Comparison of ENCODE assay signal across 8 cellular contexts in the genomic region with DNA sequence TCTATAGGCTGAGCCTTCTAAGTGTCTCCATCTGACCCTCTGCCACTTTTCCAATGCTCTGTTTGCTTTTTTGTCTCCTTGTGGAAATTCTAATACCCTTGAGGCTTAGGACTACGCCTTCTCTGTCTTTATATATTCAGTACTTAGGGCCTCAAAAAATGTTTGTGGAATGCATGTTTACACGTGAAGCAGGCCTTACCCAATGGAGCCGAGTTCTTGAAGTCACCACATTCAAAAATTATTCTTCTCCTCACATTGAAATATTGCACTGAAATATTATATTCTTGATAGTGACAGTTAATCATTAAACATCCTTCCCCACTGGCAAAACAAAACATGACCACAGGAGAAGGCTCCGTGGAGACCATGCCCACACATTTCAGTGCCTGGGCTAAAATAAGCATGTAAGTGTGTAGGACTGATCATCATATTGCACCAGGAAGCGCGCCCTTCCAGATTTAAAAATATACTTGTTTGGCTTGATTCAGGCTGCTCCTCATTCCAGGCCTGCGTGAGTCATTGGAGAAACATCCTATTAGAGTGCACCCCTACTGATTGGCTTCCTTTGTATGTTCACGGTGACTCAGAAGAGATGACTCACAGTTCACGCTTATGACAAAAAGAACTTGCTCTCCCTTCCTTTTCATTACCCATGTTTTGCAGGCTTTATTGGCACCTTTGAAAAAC.
DNase-seq lines count a peak whose midpoint lies in the region; ATAC-seq, FAIRE-seq and TF ChIP-seq lines count a peak whose summit lies in the region.

No MANE protein-coding gene starts in this region.

- H3K27ac Mint-ChIP-seq in activated naive CD4-positive, alpha-beta T cell treated with anti-CD3 and anti-CD28 coated beads, Interleukin-2, amount 10 ng/mL, durations not matched to agents 7 days and 5 days, result no peak overlapping the region

- H3K4me3 Mint-ChIP-seq in activated naive CD4-positive, alpha-beta T cell treated with anti-CD3 and anti-CD28 coated beads, Interleukin-2, amount 10 ng/mL, durations not matched to agents 7 days and 5 days, result no peak overlapping the region

- TF ChIP-seq CTCF in gastroesophageal sphincter (IDR thresholded peaks at IDR 0.05) (no peak), ovary (IDR thresholded peaks at IDR 0.05) (no peak)

- TF ChIP-seq EP300 in gastroesophageal sphincter (IDR thresholded peaks at IDR 0.05) (no peak), ovary (IDR thresholded peaks at IDR 0.05) (no peak)

- H3K4me1 ChIP-seq in gastroesophageal sphincter (peaks cover 16 to 23% (median 16%) of the 10 kb centered on the region in 3 donors), ovary (ENCODE audit: insufficient read depth) (peaks cover 3% of the 10 kb centered on the region), urinary bladder (ENCODE audit: insufficient read depth) (no peaks in the 10 kb centered on the region)

- H3K9me3 Mint-ChIP-seq in activated naive CD4-positive, alpha-beta T cell treated with anti-CD3 and anti-CD28 coated beads, Interleukin-2, amount 10 ng/mL, durations not matched to agents 7 days and 5 days, result no peaks in the 10 kb centered on the region

- H3K36me3 Mint-ChIP-seq in activated naive CD4-positive, alpha-beta T cell treated with anti-CD3 and anti-CD28 coated beads, Interleukin-2, amount 10 ng/mL, durations not matched to agents 7 days and 5 days, result peaks cover 26% of the 10 kb centered on the region

- H3K27ac ChIP-seq in gastroesophageal sphincter (peak overlapping the region; percentile 79 to 92 (median 84)), ovary (peak overlapping the region in 1 of 2 donors; percentile 32), urinary bladder (ENCODE audit: low read depth) (peak overlapping the region; percentile 52)

- H3K36me3 ChIP-seq in gastroesophageal sphincter, result no peaks in the 10 kb centered on the region
- H3K36me3 ChIP-seq in ovary, result no peaks in the 10 kb centered on the region
- no peaks in the 10 kb centered on the region for H3K36me3 ChIP-seq in urinary bladder (ENCODE audit: insufficient read depth)

- DNase-seq in H54 (ENCODE audit: insufficient read length, low spot score), result peak; percentile 96
- peak; percentile 66 for DNase-seq in NCI-H510A treated with DMSO at 0.1 percent for 48 hours (lab: John Stamatoyannopoulos, UW)
- peak; percentile 23 for DNase-seq in activated naive CD4-positive, alpha-beta T cell treated with anti-CD3 and anti-CD28 coated beads, Interleukin-2, amount 10 ng/mL, durations not matched to agents 7 days and 5 days
- DNase-seq in ovary, result peak; percentile 56 to 84 (median 62)
- no peak for DNase-seq in DMS114 treated with DMSO at 0.1 percent for 48 hours (lab: John Stamatoyannopoulos, UW; ENCODE audit: unreplicated experiment)

- intact Hi-C loops in ovary (cut with DNase I), result no loop called here

- H3K9me3 ChIP-seq in gastroesophageal sphincter, result no peaks in the 10 kb centered on the region
- H3K9me3 ChIP-seq in ovary, result no peaks in the 10 kb centered on the region

- no peak overlapping the region for H3K4me3 ChIP-seq in gastroesophageal sphincter
- no peak overlapping the region for H3K4me3 ChIP-seq in ovary
- no peak overlapping the region for H3K4me3 ChIP-seq in urinary bladder (ENCODE audit: low read depth, low read length)

- peak; percentile 99 for FAIRE-seq in H54 (lab: Jason Lieb, UNC)

- CTCF ChIA-PET in activated naive CD4-positive, alpha-beta T cell treated with anti-CD3 and anti-CD28 coated beads, Interleukin-2, amount 10 ng/mL, durations not matched to agents 7 days and 5 days (lab: Charles Lee), result no interaction called here

- ATAC-seq in gastroesophageal sphincter (peak; percentile 100), HG02571 (IDR thresholded peaks at IDR 0.05; ENCODE audit: unreplicated experiment) (no peak)

- TF ChIP-seq POLR2A in H54 (IDR thresholded peaks at IDR 0.05; ENCODE audit: low read depth, low read length) (no peak), gastroesophageal sphincter (IDR thresholded peaks at IDR 0.05) (no peak), ovary (IDR thresholded peaks at IDR 0.05) (no peak)

- peaks cover 28% of the 10 kb centered on the region for H3K4me1 Mint-ChIP-seq in activated naive CD4-positive, alpha-beta T cell treated with anti-CD3 and anti-CD28 coated beads, Interleukin-2, amount 10 ng/mL, durations not matched to agents 7 days and 5 days

- H3K27me3 ChIP-seq in gastroesophageal sphincter (no peaks in the 10 kb centered on the region), ovary (no peaks in the 10 kb centered on the region)

- no peaks in the 10 kb centered on the region for H3K27me3 Mint-ChIP-seq in activated naive CD4-positive, alpha-beta T cell treated with anti-CD3 and anti-CD28 coated beads, Interleukin-2, amount 10 ng/mL, durations not matched to agents 7 days and 5 days

- WGBS in gastroesophageal sphincter (ENCODE audit: low coverage in 1 of 2), 2 donors, result 7 to 18% methylated on average over 7 to 9 of the region's 9 CpGs
- WGBS in ovary, 3 donors, result 9 to 12% (median 10%) methylated on average over 9 of the region's 9 CpGs
- WGBS in urinary bladder, result 24% methylated on average over 9 of the region's 9 CpGs
